In the genomic region with DNA sequence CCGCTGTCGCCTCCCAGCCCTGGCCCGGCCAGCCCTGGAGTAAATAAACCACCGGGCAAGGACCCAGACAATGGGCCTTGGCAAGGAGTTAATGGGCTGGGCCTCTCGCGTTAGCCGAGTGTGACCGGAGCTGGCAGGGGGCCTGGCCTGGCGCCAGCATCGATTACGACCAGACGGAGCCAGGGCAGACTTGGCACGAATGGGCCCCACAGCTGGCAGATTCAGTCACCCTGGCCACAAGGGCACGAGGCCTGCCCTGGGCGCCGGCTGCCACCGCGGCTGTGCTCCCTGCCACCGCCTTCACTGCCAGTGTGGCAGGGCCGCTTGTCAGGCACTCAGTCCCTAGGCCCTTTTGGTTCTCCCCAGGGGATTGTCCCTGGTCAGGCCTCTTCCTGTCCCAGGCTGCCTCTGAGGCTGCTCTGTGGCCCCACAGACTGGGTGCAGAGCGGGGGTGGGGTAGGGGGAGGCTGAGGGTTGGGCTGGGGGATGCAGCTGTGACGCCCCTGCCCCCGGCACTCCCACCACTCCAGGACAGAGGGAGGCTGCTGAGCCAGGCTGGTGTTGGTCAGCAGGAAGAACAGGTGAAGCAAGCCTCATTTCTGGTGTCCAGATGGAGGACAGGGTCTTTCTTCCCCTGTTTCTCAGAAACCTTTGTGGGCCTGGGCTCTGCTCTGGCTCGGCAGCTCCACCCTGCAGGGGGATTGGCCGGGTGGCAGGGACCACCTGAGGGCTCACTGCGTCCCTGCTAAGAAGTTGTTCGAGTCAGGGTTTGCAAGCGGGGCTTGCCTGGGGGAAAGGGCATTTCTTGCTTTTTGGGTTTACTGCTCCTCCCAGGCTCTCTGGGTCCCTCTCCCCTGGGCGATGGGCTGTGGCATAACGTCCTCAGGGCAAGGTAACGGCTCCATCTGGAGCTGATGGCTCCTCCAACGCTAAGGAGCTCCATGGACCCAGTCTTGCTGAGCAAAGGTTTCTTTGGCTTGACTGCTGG, we compare ENCODE assay signal across 1 cellular context.
TF ChIP-seq lines count a peak whose summit lies in the region.

No MANE protein-coding gene starts in this region.

TF ChIP-seq in HEK293, 187 proteins besides CTCF, POLR2A, EP300 and RAD21 (continued from another document and continues in another):
- TF ChIP-seq, protein P1, sequence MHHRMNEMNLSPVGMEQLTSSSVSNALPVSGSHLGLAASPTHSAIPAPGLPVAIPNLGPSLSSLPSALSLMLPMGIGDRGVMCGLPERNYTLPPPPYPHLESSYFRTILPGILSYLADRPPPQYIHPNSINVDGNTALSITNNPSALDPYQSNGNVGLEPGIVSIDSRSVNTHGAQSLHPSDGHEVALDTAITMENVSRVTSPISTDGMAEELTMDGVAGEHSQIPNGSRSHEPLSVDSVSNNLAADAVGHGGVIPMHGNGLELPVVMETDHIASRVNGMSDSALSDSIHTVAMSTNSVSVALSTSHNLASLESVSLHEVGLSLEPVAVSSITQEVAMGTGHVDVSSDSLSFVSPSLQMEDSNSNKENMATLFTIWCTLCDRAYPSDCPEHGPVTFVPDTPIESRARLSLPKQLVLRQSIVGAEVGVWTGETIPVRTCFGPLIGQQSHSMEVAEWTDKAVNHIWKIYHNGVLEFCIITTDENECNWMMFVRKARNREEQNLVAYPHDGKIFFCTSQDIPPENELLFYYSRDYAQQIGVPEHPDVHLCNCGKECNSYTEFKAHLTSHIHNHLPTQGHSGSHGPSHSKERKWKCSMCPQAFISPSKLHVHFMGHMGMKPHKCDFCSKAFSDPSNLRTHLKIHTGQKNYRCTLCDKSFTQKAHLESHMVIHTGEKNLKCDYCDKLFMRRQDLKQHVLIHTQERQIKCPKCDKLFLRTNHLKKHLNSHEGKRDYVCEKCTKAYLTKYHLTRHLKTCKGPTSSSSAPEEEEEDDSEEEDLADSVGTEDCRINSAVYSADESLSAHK (tag by site-specific recombination; IDR thresholded peaks at IDR 0.05), result 0 out of 2 replicates have a peak, but pooled peaks have one; percentile 44
- no peak for TF ChIP-seq ZNF239 (tag by site-specific recombination; IDR thresholded peaks at IDR 0.05)
- TF ChIP-seq BCL11A (tag by site-specific recombination; IDR thresholded peaks at IDR 0.05; ENCODE audit: low read depth), result 0 out of 2 replicates have a peak, but pooled peaks have one; percentile 41
- TF ChIP-seq ZNF202 (tag by site-specific recombination; IDR thresholded peaks at IDR 0.05; ENCODE audit: borderline replicate concordance), result no peak
- TF ChIP-seq, protein P2, sequence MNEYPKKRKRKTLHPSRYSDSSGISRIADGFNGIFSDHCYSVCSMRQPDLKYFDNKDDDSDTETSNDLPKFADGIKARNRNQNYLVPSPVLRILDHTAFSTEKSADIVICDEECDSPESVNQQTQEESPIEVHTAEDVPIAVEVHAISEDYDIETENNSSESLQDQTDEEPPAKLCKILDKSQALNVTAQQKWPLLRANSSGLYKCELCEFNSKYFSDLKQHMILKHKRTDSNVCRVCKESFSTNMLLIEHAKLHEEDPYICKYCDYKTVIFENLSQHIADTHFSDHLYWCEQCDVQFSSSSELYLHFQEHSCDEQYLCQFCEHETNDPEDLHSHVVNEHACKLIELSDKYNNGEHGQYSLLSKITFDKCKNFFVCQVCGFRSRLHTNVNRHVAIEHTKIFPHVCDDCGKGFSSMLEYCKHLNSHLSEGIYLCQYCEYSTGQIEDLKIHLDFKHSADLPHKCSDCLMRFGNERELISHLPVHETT (tag by site-specific recombination; IDR thresholded peaks at IDR 0.05), result no peak
- TF ChIP-seq TRIM28 (IDR thresholded peaks at IDR 0.05; ENCODE audit: borderline replicate concordance, low read length), result no peak
- no peak for TF ChIP-seq ZNF626 (tag by site-specific recombination; IDR thresholded peaks at IDR 0.05)
- TF ChIP-seq ZNF792 (tag by site-specific recombination; IDR thresholded peaks at IDR 0.05), result no peak
- no peak for TF ChIP-seq SALL2 (tag by site-specific recombination; IDR thresholded peaks at IDR 0.05; ENCODE audit: borderline replicate concordance)
- TF ChIP-seq RBAK (tag by site-specific recombination; IDR thresholded peaks at IDR 0.05), result no peak
- no peak for TF ChIP-seq ZNF121 (tag by site-specific recombination; IDR thresholded peaks at IDR 0.05)
- TF ChIP-seq ZNF704 (tag by site-specific recombination; IDR thresholded peaks at IDR 0.05), result no peak
- no peak for TF ChIP-seq ZNF530 (tag by site-specific recombination; IDR thresholded peaks at IDR 0.05; ENCODE audit: low read depth)
- TF ChIP-seq ZNF571 (tag by site-specific recombination; IDR thresholded peaks at IDR 0.05), result no peak
- peak; percentile 60 for TF ChIP-seq ZFHX2 (tag by site-specific recombination; conservative IDR thresholded peaks at IDR 0.05)
- TF ChIP-seq, protein P3, sequence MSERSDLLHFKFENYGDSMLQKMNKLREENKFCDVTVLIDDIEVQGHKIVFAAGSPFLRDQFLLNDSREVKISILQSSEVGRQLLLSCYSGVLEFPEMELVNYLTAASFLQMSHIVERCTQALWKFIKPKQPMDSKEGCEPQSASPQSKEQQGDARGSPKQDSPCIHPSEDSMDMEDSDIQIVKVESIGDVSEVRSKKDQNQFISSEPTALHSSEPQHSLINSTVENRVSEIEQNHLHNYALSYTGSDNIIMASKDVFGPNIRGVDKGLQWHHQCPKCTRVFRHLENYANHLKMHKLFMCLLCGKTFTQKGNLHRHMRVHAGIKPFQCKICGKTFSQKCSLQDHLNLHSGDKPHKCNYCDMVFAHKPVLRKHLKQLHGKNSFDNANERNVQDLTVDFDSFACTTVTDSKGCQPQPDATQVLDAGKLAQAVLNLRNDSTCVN (tag by site-specific recombination; optimal IDR thresholded peaks at IDR 0.05), result no peak
- TF ChIP-seq PBX3 (CRISPR knock-in tag; IDR thresholded peaks at IDR 0.05), result no peak; the same call in 1 of the 2 replicates
- TF ChIP-seq ZIC2 (tag by site-specific recombination; IDR thresholded peaks at IDR 0.05), result peak; percentile 77
- TF ChIP-seq ZNF391 (tag by site-specific recombination; IDR thresholded peaks at IDR 0.05; ENCODE audit: borderline replicate concordance, low read depth), result no peak
- no peak for TF ChIP-seq MYNN (tag by site-specific recombination; IDR thresholded peaks at IDR 0.05; ENCODE audit: borderline replicate concordance)
- peak; percentile 94 for TF ChIP-seq ZBTB48 (tag by site-specific recombination; IDR thresholded peaks at IDR 0.05)
- TF ChIP-seq HOXC10 (CRISPR knock-in tag; IDR thresholded peaks at IDR 0.05), result no peak
- peak; percentile 70 for TF ChIP-seq ZBTB8A (tag by site-specific recombination; IDR thresholded peaks at IDR 0.05)
- TF ChIP-seq, protein P4, sequence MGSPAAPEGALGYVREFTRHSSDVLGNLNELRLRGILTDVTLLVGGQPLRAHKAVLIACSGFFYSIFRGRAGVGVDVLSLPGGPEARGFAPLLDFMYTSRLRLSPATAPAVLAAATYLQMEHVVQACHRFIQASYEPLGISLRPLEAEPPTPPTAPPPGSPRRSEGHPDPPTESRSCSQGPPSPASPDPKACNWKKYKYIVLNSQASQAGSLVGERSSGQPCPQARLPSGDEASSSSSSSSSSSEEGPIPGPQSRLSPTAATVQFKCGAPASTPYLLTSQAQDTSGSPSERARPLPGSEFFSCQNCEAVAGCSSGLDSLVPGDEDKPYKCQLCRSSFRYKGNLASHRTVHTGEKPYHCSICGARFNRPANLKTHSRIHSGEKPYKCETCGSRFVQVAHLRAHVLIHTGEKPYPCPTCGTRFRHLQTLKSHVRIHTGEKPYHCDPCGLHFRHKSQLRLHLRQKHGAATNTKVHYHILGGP (tag by site-specific recombination; IDR thresholded peaks at IDR 0.05), result no peak
- no peak for TF ChIP-seq ZSCAN23 (tag by site-specific recombination; IDR thresholded peaks at IDR 0.05)
- TF ChIP-seq GLI4 (tag by site-specific recombination; IDR thresholded peaks at IDR 0.05), result peak; percentile 68; the same call in 1 of the 2 replicates
- no peak for TF ChIP-seq ZNF664 (tag by site-specific recombination; IDR thresholded peaks at IDR 0.05)
- TF ChIP-seq ZNF610 (tag by site-specific recombination; IDR thresholded peaks at IDR 0.05; ENCODE audit: borderline replicate concordance), result no peak
- TF ChIP-seq, protein P5, sequence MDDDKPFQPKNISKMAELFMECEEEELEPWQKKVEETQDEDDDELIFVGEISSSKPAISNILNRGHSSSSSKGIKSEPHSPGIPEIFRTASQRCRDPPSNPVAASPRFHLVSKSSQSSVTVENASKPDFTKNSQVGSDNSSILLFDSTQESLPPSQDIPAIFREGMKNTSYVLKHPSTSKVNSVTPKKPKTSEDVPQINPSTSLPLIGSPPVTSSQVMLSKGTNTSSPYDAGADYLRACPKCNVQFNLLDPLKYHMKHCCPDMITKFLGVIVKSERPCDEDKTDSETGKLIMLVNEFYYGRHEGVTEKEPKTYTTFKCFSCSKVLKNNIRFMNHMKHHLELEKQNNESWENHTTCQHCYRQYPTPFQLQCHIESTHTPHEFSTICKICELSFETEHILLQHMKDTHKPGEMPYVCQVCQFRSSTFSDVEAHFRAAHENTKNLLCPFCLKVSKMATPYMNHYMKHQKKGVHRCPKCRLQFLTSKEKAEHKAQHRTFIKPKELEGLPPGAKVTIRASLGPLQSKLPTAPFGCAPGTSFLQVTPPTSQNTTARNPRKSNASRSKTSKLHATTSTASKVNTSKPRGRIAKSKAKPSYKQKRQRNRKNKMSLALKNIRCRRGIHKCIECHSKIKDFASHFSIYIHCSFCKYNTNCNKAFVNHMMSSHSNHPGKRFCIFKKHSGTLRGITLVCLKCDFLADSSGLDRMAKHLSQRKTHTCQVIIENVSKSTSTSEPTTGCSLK (tag by site-specific recombination; IDR thresholded peaks at IDR 0.05), result no peak
- TF ChIP-seq ZNF501 (tag by site-specific recombination; IDR thresholded peaks at IDR 0.05), result peak; percentile 75; the same call in 1 of the 2 replicates
- TF ChIP-seq ZNF48 (tag by site-specific recombination; IDR thresholded peaks at IDR 0.05), result no peak
- TF ChIP-seq SP3 (tag by site-specific recombination; IDR thresholded peaks at IDR 0.05), result no peak
- no peak for TF ChIP-seq ZNF37A (tag by site-specific recombination; IDR thresholded peaks at IDR 0.05)
- TF ChIP-seq KLF16 (tag by site-specific recombination; IDR thresholded peaks at IDR 0.05), result peak; percentile 47; the same call in 1 of the 2 replicates
- TF ChIP-seq ZNF221 (tag by site-specific recombination; IDR thresholded peaks at IDR 0.05; ENCODE audit: borderline replicate concordance), result no peak
- no peak for TF ChIP-seq ZNF10 (tag by site-specific recombination; IDR thresholded peaks at IDR 0.05)
- no peak for TF ChIP-seq ZNF645 (tag by site-specific recombination; IDR thresholded peaks at IDR 0.05)
- no peak for TF ChIP-seq ZNF514 (tag by site-specific recombination; IDR thresholded peaks at IDR 0.05)
- TF ChIP-seq ZNF366 (tag by site-specific recombination; conservative IDR thresholded peaks at IDR 0.05), result no peak
- TF ChIP-seq TCF7L2 (IDR thresholded peaks at IDR 0.05; ENCODE audit: borderline replicate concordance, low read depth, low read length), result no peak
- 0 out of 2 replicates have a peak, but pooled peaks have one; percentile 31 for TF ChIP-seq GFI1B (tag by site-specific recombination; IDR thresholded peaks at IDR 0.05)
- TF ChIP-seq, protein P6, sequence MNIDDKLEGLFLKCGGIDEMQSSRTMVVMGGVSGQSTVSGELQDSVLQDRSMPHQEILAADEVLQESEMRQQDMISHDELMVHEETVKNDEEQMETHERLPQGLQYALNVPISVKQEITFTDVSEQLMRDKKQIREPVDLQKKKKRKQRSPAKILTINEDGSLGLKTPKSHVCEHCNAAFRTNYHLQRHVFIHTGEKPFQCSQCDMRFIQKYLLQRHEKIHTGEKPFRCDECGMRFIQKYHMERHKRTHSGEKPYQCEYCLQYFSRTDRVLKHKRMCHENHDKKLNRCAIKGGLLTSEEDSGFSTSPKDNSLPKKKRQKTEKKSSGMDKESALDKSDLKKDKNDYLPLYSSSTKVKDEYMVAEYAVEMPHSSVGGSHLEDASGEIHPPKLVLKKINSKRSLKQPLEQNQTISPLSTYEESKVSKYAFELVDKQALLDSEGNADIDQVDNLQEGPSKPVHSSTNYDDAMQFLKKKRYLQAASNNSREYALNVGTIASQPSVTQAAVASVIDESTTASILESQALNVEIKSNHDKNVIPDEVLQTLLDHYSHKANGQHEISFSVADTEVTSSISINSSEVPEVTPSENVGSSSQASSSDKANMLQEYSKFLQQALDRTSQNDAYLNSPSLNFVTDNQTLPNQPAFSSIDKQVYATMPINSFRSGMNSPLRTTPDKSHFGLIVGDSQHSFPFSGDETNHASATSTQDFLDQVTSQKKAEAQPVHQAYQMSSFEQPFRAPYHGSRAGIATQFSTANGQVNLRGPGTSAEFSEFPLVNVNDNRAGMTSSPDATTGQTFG (tag by site-specific recombination; IDR thresholded peaks at IDR 0.05; ENCODE audit: borderline replicate concordance), result no peak
- no peak for TF ChIP-seq ZNF624 (tag by site-specific recombination; IDR thresholded peaks at IDR 0.05)
- no peak for TF ChIP-seq ZNF362 (tag by site-specific recombination; IDR thresholded peaks at IDR 0.05)
- TF ChIP-seq ZNF76 (tag by site-specific recombination; IDR thresholded peaks at IDR 0.05; ENCODE audit: borderline replicate concordance, low read depth), result no peak; the same call in 1 of the 2 replicates
